Comparison of ENCODE assay signal across 29 cellular contexts in genomic region chr16:57870753-57871454, GRCh38.
DNase-seq lines count a peak whose midpoint lies in the region; ATAC-seq, FAIRE-seq and TF ChIP-seq lines count a peak whose summit lies in the region.
"Had no signal": no experiment of that assay in that cellular context is flagged by ENCODE, and none has a peak within 500 bp of the region (broad histone marks: within the 10 kb centered on the region; RNA-seq: fewer than 3 reads in every experiment).

No MANE protein-coding gene starts in this region.

- H4K8ac ChIP-seq in IMR-90 (ENCODE audit: low read depth in 2 of 2, low read length in 2 of 2) = peak overlapping the region in 1 of 2 experiments; percentile 23; a peak in 1 of 4 replicates

- H3K79me2 ChIP-seq in GM12878 (ENCODE audit: control insufficient read depth, insufficient read depth, low read length) (no peaks in the 10 kb centered on the region), HepG2 (ENCODE audit: insufficient read depth, low read length) (no peaks in the 10 kb centered on the region)

- peak overlapping the region; percentile 65; the same call in 1 of the 2 replicates for H3K23ac ChIP-seq in IMR-90 (ENCODE audit: low read depth, low read length)

- ATAC-seq in IMR-90 (ENCODE audit: low read depth) (peak; percentile 24; the same call in 1 of the 2 replicates), GM12878 (no peak), HepG2 (no peak)
- ATAC-seq: Panc1 had no signal

- TF ChIP-seq EP300 in GM12878 (IDR thresholded peaks at IDR 0.05; ENCODE audit: borderline replicate concordance in 1 of 2, control insufficient read depth in 1 of 2, low read depth in 2 of 2, low read length in 2 of 2) (no peak), HepG2 (IDR thresholded peaks at IDR 0.05; ENCODE audit: low read depth in 2 of 2, low read length in 2 of 2) (no peak), HepG2 (CRISPR knock-in tag; IDR thresholded peaks at IDR 0.05; ENCODE audit: borderline replicate concordance) (no peak)

- H4K5ac ChIP-seq in IMR-90 (ENCODE audit: low read depth, low read length) = peak overlapping the region; percentile 49; the same call in 1 of the 2 replicates

- peak overlapping the region; percentile 36; the same call in 1 of the 2 replicates for H3K18ac ChIP-seq in IMR-90 (ENCODE audit: low read depth, low read length)

- POLR2A ChIA-PET in A673 (lab: Charles Lee; ENCODE audit: low non-redundant PET) = no interaction called here
- POLR2A ChIA-PET in IMR-90 (lab: Charles Lee; ENCODE audit: unreplicated experiment) = no interaction called here
- POLR2A ChIA-PET in GM12878 (lab: Charles Lee) = no interaction called here
- POLR2A ChIA-PET in HepG2 (lab: Yijun Ruan, JAX) = interaction anchor here (0.7 to 2.6 kb wide), 2 partner anchors 22 to 136 kb away, joined by 3 to 13 read pairs; no protein-coding TSS in a partner anchor

- H3K9ac ChIP-seq in IMR-90 (ENCODE audit: low read depth, low read length) (no peak overlapping the region), GM12878 (ENCODE audit: control insufficient read depth, insufficient read depth, low read length) (no peak overlapping the region), HepG2 (ENCODE audit: insufficient read depth, low read depth, low read length) (no peak overlapping the region)
- H3K9ac ChIP-seq: BLaER1 treated with 17β-estradiol and CSF1 and Interleukin-3, amounts not matched to agents 10 nM and 100 nM had no signal

- no peaks in the 10 kb centered on the region; a peak in 1 of 4 replicates for H3K79me1 ChIP-seq in IMR-90 (ENCODE audit: low read depth in 1 of 2, low read length in 2 of 2)

- H3K4me2 ChIP-seq in IMR-90 (ENCODE audit: low read depth, low read length) (no peak overlapping the region), GM12878 (ENCODE audit: control insufficient read depth, insufficient read depth) (no peak overlapping the region; the same call in 1 of the 2 replicates), HepG2 (ENCODE audit: low read depth, low read length) (no peak overlapping the region)

- H3K14ac ChIP-seq in IMR-90 (replicated peaks; ENCODE audit: low read depth, low read length) = peak overlapping the region; percentile 52; the same call in 1 of the 2 replicates

- peak overlapping the region; percentile 61 for H2AK5ac ChIP-seq in IMR-90 (ENCODE audit: low read depth, low read length)

- BruUV-seq in A673 (replicated peaks; lab: Mats Ljungman, UMichigan) = TSS peak; percentile 51
- BruUV-seq in IMR-90 (replicated peaks; lab: Mats Ljungman, UMichigan) = no TSS peak
- BruUV-seq in GM12878 (replicated peaks; lab: Mats Ljungman, UMichigan) = no TSS peak
- BruUV-seq in HepG2 (replicated peaks; lab: Mats Ljungman, UMichigan) = no TSS peak

- peak overlapping the region; percentile 36 for H3K27ac ChIP-seq in A673 (ENCODE audit: low read depth, low read length, poor library complexity, severe bottlenecking)
- H3K27ac ChIP-seq in IMR-90 (ENCODE audit: insufficient read depth, low read length) = no peak overlapping the region; the same call in 1 of the 2 replicates
- no peak overlapping the region for H3K27ac ChIP-seq in GM12878 (ENCODE audit: control insufficient read depth, insufficient read depth)
- H3K27ac ChIP-seq in HepG2 (ENCODE audit: extremely low read length, insufficient read depth, low read length) = no peak overlapping the region
- H3K27ac ChIP-seq in caudate nucleus (ENCODE audit: low read depth, low read length) = no peak overlapping the region
- H3K27ac ChIP-seq: dorsolateral prefrontal cortex, ovary, SJCRH30, stomach, tibial artery had no signal

- peak overlapping the region; percentile 51 for H2BK5ac ChIP-seq in IMR-90 (ENCODE audit: low read depth, low read length, poor library complexity, severe bottlenecking)

- H4K20me1 ChIP-seq in IMR-90 (ENCODE audit: insufficient read depth, low read length) (no peaks in the 10 kb centered on the region), GM12878 (ENCODE audit: control insufficient read depth, insufficient read depth) (no peaks in the 10 kb centered on the region), HepG2 (ENCODE audit: insufficient read depth, low read length) (no peaks in the 10 kb centered on the region)
- H4K20me1 ChIP-seq: BLaER1 treated with 17β-estradiol and CSF1 and Interleukin-3, amounts not matched to agents 10 nM and 100 nM had no signal

- TF ChIP-seq CTCF in A673 (conservative IDR thresholded peaks at IDR 0.05; ENCODE audit: low read depth, low read length) = no peak
- TF ChIP-seq CTCF in IMR-90 (conservative IDR thresholded peaks at IDR 0.05; ENCODE audit: low read depth, low read length) = no peak
- TF ChIP-seq CTCF in GM12878 (IDR thresholded peaks at IDR 0.05 in 2 of 3, conservative IDR thresholded peaks at IDR 0.05 in 1 of 3; ENCODE audit: control insufficient read depth in 2 of 3, extremely low read depth in 1 of 3, insufficient read depth in 1 of 3, low read depth in 3 of 3, low read length in 3 of 3) = no peak
- no peak for TF ChIP-seq CTCF in HepG2 (CRISPR knock-in tag; IDR thresholded peaks at IDR 0.05)

- H3K9me1 ChIP-seq in IMR-90 (ENCODE audit: insufficient read depth, low read length) = 0 out of 2 replicates have a peak, but pooled peaks cover 3% of the 10 kb centered on the region

- H2AFZ ChIP-seq in IMR-90 (replicated peaks; ENCODE audit: low read length, poor library complexity) = peak overlapping the region; percentile 8
- H2AFZ ChIP-seq in GM12878 (ENCODE audit: control insufficient read depth, low read depth, low read length) = no peak overlapping the region
- no peak overlapping the region for H2AFZ ChIP-seq in HepG2 (ENCODE audit: low read length)

- H3K56ac ChIP-seq in IMR-90 (ENCODE audit: extremely low read depth, insufficient read depth, low read length) = no peak overlapping the region

- peak overlapping the region; percentile 60; the same call in 1 of the 2 replicates for H4K91ac ChIP-seq in IMR-90 (ENCODE audit: insufficient read depth, low read depth, low read length)

- H2BK120ac ChIP-seq in IMR-90 (ENCODE audit: low read depth, low read length) = peak overlapping the region; percentile 75

- no peak for TF ChIP-seq RAD21 in IMR-90 (IDR thresholded peaks at IDR 0.05; ENCODE audit: low read length)
- no peak for TF ChIP-seq RAD21 in GM12878 (IDR thresholded peaks at IDR 0.05; ENCODE audit: insufficient read depth, low read depth, low read length)
- TF ChIP-seq RAD21 in HepG2 (CRISPR knock-in tag; IDR thresholded peaks at IDR 0.05) = no peak

- CTCF ChIA-PET in A673 (lab: Charles Lee) = interaction anchor here (0.8 kb wide), 1 partner anchor 12 kb away, joined by 3 read pairs; no protein-coding TSS in a partner anchor
- CTCF ChIA-PET in IMR-90 (lab: Yijun Ruan, JAX) = no interaction called here
- CTCF ChIA-PET in GM12878 (lab: Yijun Ruan, JAX) = interaction anchor here (0.6 to 0.7 kb wide), 2 partner anchors 22 to 1509 kb away, joined by 3 read pairs; no protein-coding TSS in a partner anchor
- CTCF ChIA-PET in HepG2 (lab: Yijun Ruan, JAX; ENCODE audit: low intra/inter-chr PET ratio, low total read pairs) = no interaction called here

- peak overlapping the region; percentile 73 for H2BK20ac ChIP-seq in IMR-90 (ENCODE audit: low read depth, low read length)

- intact Hi-C loops in A673 (cut with micrococcal nuclease; ENCODE audit: unreplicated experiment) = no loop called here
- intact Hi-C loops in IMR-90 (cut with micrococcal nuclease) = no loop called here
- intact Hi-C loops in GM12878 (cut with micrococcal nuclease; ENCODE audit: unreplicated experiment) = no loop called here
- intact Hi-C loops in HepG2 (cut with micrococcal nuclease; ENCODE audit: unreplicated experiment) = no loop called here

- H3K36me3 ChIP-seq in A673 (ENCODE audit: insufficient read depth, low read length, poor library complexity, severe bottlenecking) (no peaks in the 10 kb centered on the region), IMR-90 (ENCODE audit: control insufficient read depth, insufficient read depth, low read length) (no peaks in the 10 kb centered on the region), GM12878 (ENCODE audit: control insufficient read depth in 2 of 2, insufficient read depth in 2 of 2, low read length in 1 of 2) (no peaks in the 10 kb centered on the region), HepG2 (replicated peaks in 1 of 2; ENCODE audit: control insufficient read depth in 1 of 2, insufficient read depth in 2 of 2, low read length in 2 of 2) (no peaks in the 10 kb centered on the region)
- H3K36me3 ChIP-seq: BLaER1 treated with 17β-estradiol and CSF1 and Interleukin-3, amounts not matched to agents 10 nM and 100 nM; ovary; SJCRH30; stomach; tibial artery had no signal

- TF ChIP-seq POLR2A in IMR-90 (IDR thresholded peaks at IDR 0.05; ENCODE audit: low read depth, low read length) = no peak
- no peak for TF ChIP-seq POLR2A in GM12878 (IDR thresholded peaks at IDR 0.05; ENCODE audit: low read depth, low read length)
- no peak for TF ChIP-seq POLR2A in HepG2 (IDR thresholded peaks at IDR 0.05; ENCODE audit: insufficient read depth in 1 of 2, low read depth in 2 of 2, low read length in 2 of 2)

- H3K4ac ChIP-seq in IMR-90 (ENCODE audit: low read depth, low read length) = peak overlapping the region; percentile 72

- dilution Hi-C loops in IMR-90 (cut with HindIII; ENCODE audit: low sequenced_read_pairs, unreplicated experiment) = no loop called here

- RAD21 ChIA-PET in GM12878 (lab: Charles Lee; ENCODE audit: unreplicated experiment) = no interaction called here

- no peaks in the 10 kb centered on the region for H3K27me3 ChIP-seq in A673 (replicated peaks; ENCODE audit: insufficient read depth, low read depth, low read length, poor library complexity)
- no peaks in the 10 kb centered on the region for H3K27me3 ChIP-seq in IMR-90 (ENCODE audit: control insufficient read depth, insufficient read depth, low read length)
- H3K27me3 ChIP-seq in GM12878 (replicated peaks in 1 of 2; ENCODE audit: control insufficient read depth in 2 of 2, insufficient read depth in 2 of 2, low read length in 1 of 2) = no peaks in the 10 kb centered on the region
- H3K27me3 ChIP-seq in HepG2 (ENCODE audit: control insufficient read depth in 1 of 2, insufficient read depth in 2 of 2, low read length in 2 of 2) = 0 out of 5 replicates have a peak, but pooled peaks cover 0 to 4% of the 10 kb centered on the region in 2 experiments
- H3K27me3 ChIP-seq: BLaER1 treated with 17β-estradiol and CSF1 and Interleukin-3, amounts not matched to agents 10 nM and 100 nM; ovary had no signal

- in situ Hi-C loops in IMR-90 (cut with MboI; ENCODE audit: low sequenced_read_pairs) = no loop called here
- in situ Hi-C loops in GM12878 (cut with MboI) = no loop called here
- in situ Hi-C loops in HepG2 (cut with HindIII; ENCODE audit: extremely low pct_ligation_motif_present, low pct_unique_long_range_greater_than_20kb) = no loop called here

- FAIRE-seq in GM12878 (lab: Jason Lieb, UNC) (no peak), HepG2 (lab: Jason Lieb, UNC) (no peak)
- FAIRE-seq: G401.6, GM18507, small intestine had no signal

- no peak overlapping the region for H3K4me3 ChIP-seq in A673 (ENCODE audit: low read depth, low read length, poor library complexity, severe bottlenecking)
- no peak overlapping the region for H3K4me3 ChIP-seq in IMR-90 (ENCODE audit: insufficient read depth, low read depth, low read length)
- no peak overlapping the region for H3K4me3 ChIP-seq in GM12878
- H3K4me3 ChIP-seq in HepG2 (replicated peaks in 1 of 3; ENCODE audit: insufficient read depth in 1 of 3, low read depth in 2 of 3, low read length in 3 of 3) = no peak overlapping the region
- H3K4me3 ChIP-seq: BLaER1 treated with 17β-estradiol and CSF1 and Interleukin-3, amounts not matched to agents 10 nM and 100 nM; dorsolateral prefrontal cortex; ovary; SJCRH30; stomach; tibial artery had no signal

- SMC1A ChIA-PET in GM12878 (lab: Charles Lee; ENCODE audit: uncharacterized antibody, unreplicated experiment) = interaction anchor here (0.6 kb wide), 1 partner anchor 251 kb away, joined by 3 read pairs; no protein-coding TSS in a partner anchor

- peak overlapping the region; percentile 6; the same call in 1 of the 3 replicates for H2BK15ac ChIP-seq in IMR-90 (ENCODE audit: low read depth, low read length)

- H3K4me1 ChIP-seq in A673 (ENCODE audit: insufficient read depth, low read length, poor library complexity, severe bottlenecking) (peaks cover 23% of the 10 kb centered on the region), IMR-90 (ENCODE audit: control insufficient read depth, insufficient read depth, low read length) (peaks cover 8% of the 10 kb centered on the region), GM12878 (ENCODE audit: control insufficient read depth, insufficient read depth, low read length) (peaks cover 15% of the 10 kb centered on the region), HepG2 (ENCODE audit: insufficient read depth, low read length) (peaks cover 29% of the 10 kb centered on the region)
- H3K4me1 ChIP-seq: SJCRH30, stomach, tibial artery had no signal

- no CpG with 5 or more reads among the region's 7 CpGs for WGBS in IMR-90 (ENCODE audit: extremely low coverage in 2 of 2, insufficient read length in 1 of 2), 2 experiments
- WGBS in GM12878 (ENCODE audit: insufficient coverage, insufficient replicate concordance, low lambda C conversion rate, missing lambda C conversion rate) = 42% methylated on average over 7 of the region's 7 CpGs
- 72% methylated on average over 7 of the region's 7 CpGs for WGBS in HepG2 (ENCODE audit: low lambda C conversion rate)

- DNase-seq in A673 (ENCODE audit: low spot score) (no peak), IMR-90 (no peak), GM12878 (ENCODE audit: low read depth, low spot score) (no peak), HepG2 (ENCODE audit: low spot score) (no peak), NCI-H82 (lab: John Stamatoyannopoulos, UW) (no peak), iPS-NIHi11 (ENCODE audit: low spot score) (no peak), caudate nucleus (lab: John Stamatoyannopoulos, UW) (no peak)
- DNase-seq: activated CD4-positive, alpha-beta T cell treated with anti-CD3 and anti-CD28 coated beads for 4 hours; activated CD8-positive, alpha-beta memory T cell treated with anti-CD3 and anti-CD28 coated beads for 24 hours; activated effector memory CD4-positive, alpha-beta T cell treated with anti-CD3 and anti-CD28 coated beads, Interleukin-2, amount 50 U/mL, for 16 hours; activated naive CD8-positive, alpha-beta T cell treated with anti-CD3 and anti-CD28 coated beads for 36 hours; activated T-cell treated with anti-CD3 and anti-CD28 coated beads, Interleukin-2, amount 50 U/mL, for 1 hour; aorta; COR-L47; dorsolateral prefrontal cortex; islet precursor cell; NCI-H187; NCI-H2171; NCI-H510A; ovary; SJCRH30; small intestine; stimulated activated CD4-positive, alpha-beta T cell treated with anti-CD3 and anti-CD28 coated beads, Interleukin-2, amount 100 ng/mL, for 24 hours; stomach; tibial artery had no signal

- H3K9me3 ChIP-seq in A673 (ENCODE audit: low read depth, low read length, poor library complexity, severe bottlenecking) (no peaks in the 10 kb centered on the region), IMR-90 (ENCODE audit: control insufficient read depth, insufficient read depth, low read length) (no peaks in the 10 kb centered on the region), GM12878 (replicated peaks; ENCODE audit: control insufficient read depth, insufficient read depth, low read length) (no peaks in the 10 kb centered on the region), HepG2 (ENCODE audit: low read length) (no peaks in the 10 kb centered on the region)
- H3K9me3 ChIP-seq: BLaER1 treated with 17β-estradiol and CSF1 and Interleukin-3, amounts not matched to agents 10 nM and 100 nM; ovary; SJCRH30; stomach; tibial artery had no signal

- no peak overlapping the region for H2AK9ac ChIP-seq in IMR-90 (replicated peaks; ENCODE audit: low read depth, low read length, poor library complexity)

Comparison
In these comparisons a context has a peak if more than half of its experiments do, and no peak if none do; other contexts are left out.
1. CTCF ChIA-PET loops: an anchor here in A673 (0.8 kb wide) and GM12878 (0.6 to 0.7 kb wide); none called in IMR-90 and HepG2.